In the genomic region with DNA sequence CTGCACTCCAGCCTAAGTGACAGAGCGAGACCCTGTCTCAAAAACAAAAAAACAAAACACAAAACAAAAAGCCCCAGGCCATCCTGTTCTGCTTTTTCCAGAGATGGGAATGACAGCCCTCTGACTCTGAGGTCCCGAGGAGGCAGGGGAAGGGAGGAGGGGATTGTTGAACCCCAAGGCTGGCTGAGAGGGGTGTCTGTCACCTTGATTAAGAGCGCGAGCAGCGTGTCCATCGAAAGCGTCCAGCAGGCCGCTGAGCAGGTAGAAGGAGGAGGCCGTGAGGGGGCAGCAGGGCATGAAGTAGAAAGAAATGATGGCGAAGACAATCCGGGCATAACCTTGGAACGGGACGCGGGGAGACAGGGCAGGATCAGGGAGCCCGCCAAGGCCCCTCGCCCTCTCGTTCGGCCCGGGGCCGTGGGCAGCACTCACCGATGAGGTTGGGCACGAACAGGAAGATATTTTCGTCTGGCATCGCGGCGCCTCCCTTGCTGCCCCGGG, we compare ENCODE assay signal across 7 cellular contexts.
DNase-seq lines count a peak whose midpoint lies in the region; ATAC-seq and FAIRE-seq lines count a peak whose summit lies in the region.

No MANE protein-coding gene starts in this region.

- peaks cover 27% of the 10 kb centered on the region for H3K36me3 ChIP-seq in iPS-20b (ENCODE audit: insufficient read depth, low read depth, low read length)

- no peak overlapping the region for H3K27ac ChIP-seq in iPS-20b (ENCODE audit: low read length)
- H3K27ac ChIP-seq in skin epidermis, result peak overlapping the region; percentile 15 to 100 (median 97)

- DNase-seq in HTR-8/SVneo (ENCODE audit: insufficient read length, low spot score) (peak; percentile 33), amniotic stem cell (lab: John Stamatoyannopoulos, UW) (peak; percentile 14)

- no peak for FAIRE-seq in HTR-8/SVneo (lab: Jason Lieb, UNC)

- peak overlapping the region; percentile 73 for H3K4me3 ChIP-seq in GM08714 (ENCODE audit: low read length)
- peak overlapping the region; percentile 89 for H3K4me3 ChIP-seq in iPS-20b (ENCODE audit: low read length)
- H3K4me3 ChIP-seq in skin epidermis, result peak overlapping the region; percentile 67 to 97 (median 86)

- no peaks in the 10 kb centered on the region for H3K27me3 ChIP-seq in iPS-20b (ENCODE audit: insufficient read depth, low read length)

- peak overlapping the region; percentile 93; the same call in 1 of the 2 replicates for H3K9ac ChIP-seq in iPS-20b (ENCODE audit: low read depth, low read length)

- no peaks in the 10 kb centered on the region for H3K4me1 ChIP-seq in iPS-20b (ENCODE audit: insufficient read depth, low read length)

- ATAC-seq in GM21447 (IDR thresholded peaks at IDR 0.05; ENCODE audit: unreplicated experiment) (no peak), HG02870 (IDR thresholded peaks at IDR 0.05; ENCODE audit: unreplicated experiment) (no peak)

- H3K9me3 ChIP-seq in iPS-20b (ENCODE audit: insufficient read depth, low read depth, low read length), result no peaks in the 10 kb centered on the region
